7 cellular contexts compared by ENCODE assay signal in the genomic region with DNA sequence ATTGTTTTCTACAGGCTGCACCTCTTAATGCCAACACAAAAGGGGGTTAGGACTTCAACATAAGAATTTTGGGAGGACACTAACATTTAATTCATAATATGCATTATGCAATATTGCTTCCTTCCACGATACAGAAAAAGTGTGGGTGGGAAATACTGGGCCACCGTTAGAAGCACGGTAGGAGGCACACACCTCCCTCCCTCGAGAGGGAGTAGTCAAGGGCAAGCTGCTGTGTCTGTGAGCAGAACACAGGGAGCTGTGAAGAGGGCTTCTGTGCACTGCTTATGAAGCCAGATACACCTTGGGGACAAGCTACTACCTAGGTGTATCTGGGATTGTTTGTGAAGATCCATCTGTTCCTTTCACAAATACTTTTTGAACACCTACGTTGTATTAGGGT.
"Had no signal": no experiment of that assay in that cellular context is flagged by ENCODE, and none has a peak within 500 bp of the region (broad histone marks: within the 10 kb centered on the region; RNA-seq: fewer than 3 reads in every experiment).

No MANE protein-coding gene starts in this region.

- DNase-seq: GM23248, GOT3, H7, HCEC 1CT, KG1 had no signal

- H3K9ac ChIP-seq: GM23248 had no signal

- H3K4me3 Mint-ChIP-seq: IgD-negative memory B cell had no signal

- H3K36me3 Mint-ChIP-seq: IgD-negative memory B cell had no signal

- H2AFZ ChIP-seq: GM23248 had no signal

- H3K9me3 Mint-ChIP-seq: IgD-negative memory B cell had no signal

- H3K4me3 ChIP-seq: GM23248 had no signal

- H3K27ac ChIP-seq: GM23248, HL-60 had no signal

- H3K27ac Mint-ChIP-seq: IgD-negative memory B cell had no signal
